1 cellular context compared by ENCODE assay signal in genomic region chr11:58592760-58593472, GRCh38.
A peak's percentile ranks its signal among the peaks of the same experiment; 100 is the strongest.
TF ChIP-seq lines count a peak whose summit lies in the region.

No MANE protein-coding gene starts in this region.

TF ChIP-seq in liver, 16 proteins besides CTCF, POLR2A, EP300 and RAD21:
- TF ChIP-seq, protein P1, sequence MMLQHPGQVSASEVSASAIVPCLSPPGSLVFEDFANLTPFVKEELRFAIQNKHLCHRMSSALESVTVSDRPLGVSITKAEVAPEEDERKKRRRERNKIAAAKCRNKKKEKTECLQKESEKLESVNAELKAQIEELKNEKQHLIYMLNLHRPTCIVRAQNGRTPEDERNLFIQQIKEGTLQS (IDR thresholded peaks at IDR 0.05) = peak; percentile 18
- peak; percentile 25 to 41 for TF ChIP-seq HNF4A (conservative IDR thresholded peaks at IDR 0.05)
- no peak for TF ChIP-seq YY1 (IDR thresholded peaks at IDR 0.05)
- peak; percentile 31 for TF ChIP-seq SP1 (IDR thresholded peaks at IDR 0.05)
